ENCODE assay signal across 2 cellular contexts in the genomic region with DNA sequence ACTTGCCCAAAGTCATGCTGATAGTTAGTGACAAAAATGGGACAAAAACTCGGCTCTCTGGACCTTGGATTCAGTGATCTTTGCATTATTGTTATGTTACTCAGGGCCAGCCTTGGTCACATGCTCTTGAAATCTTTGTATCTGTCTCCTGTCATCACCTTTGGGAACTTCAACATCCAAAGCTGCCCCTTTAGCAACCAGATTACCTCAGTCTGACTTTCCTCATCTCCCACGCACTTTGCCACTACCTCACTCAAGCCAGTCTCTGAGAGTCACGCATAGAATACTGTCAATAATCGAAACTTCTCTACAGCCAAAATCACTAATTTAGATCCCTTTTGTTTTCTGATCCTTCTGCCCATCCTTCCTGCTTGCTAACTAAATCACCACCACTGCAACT.
A peak's percentile ranks its signal among the peaks of the same experiment; 100 is the strongest.
TF ChIP-seq lines count a peak whose summit lies in the region.

No MANE protein-coding gene starts in this region.

TF ChIP-seq in IMR-90, 13 proteins besides CTCF, POLR2A, EP300 and RAD21 (continued from another document):
- no peak for TF ChIP-seq SMC3 (IDR thresholded peaks at IDR 0.05; ENCODE audit: low read depth, low read length)
- TF ChIP-seq RFX5 (IDR thresholded peaks at IDR 0.05; ENCODE audit: low read depth, low read length) = no peak
- TF ChIP-seq RCOR1 (IDR thresholded peaks at IDR 0.05; ENCODE audit: insufficient replicate concordance, low read length) = no peak
- TF ChIP-seq CEBPB (IDR thresholded peaks at IDR 0.05; ENCODE audit: low read depth, low read length) = 0 out of 2 replicates have a peak, but pooled peaks have one; percentile 16
- no peak for TF ChIP-seq FOS (IDR thresholded peaks at IDR 0.05; ENCODE audit: low read depth, low read length)
- no peak for TF ChIP-seq ELK1 (IDR thresholded peaks at IDR 0.05; ENCODE audit: borderline replicate concordance, low read depth, low read length)
- no peak for TF ChIP-seq NFE2L2 (IDR thresholded peaks at IDR 0.05; ENCODE audit: low read depth, low read length)
- TF ChIP-seq BHLHE40 (IDR thresholded peaks at IDR 0.05; ENCODE audit: low read depth, low read length) = 0 out of 2 replicates have a peak, but pooled peaks have one; percentile 28
- no peak for TF ChIP-seq MXI1 (IDR thresholded peaks at IDR 0.05; ENCODE audit: borderline replicate concordance, low read depth, low read length)
- TF ChIP-seq CHD1 (IDR thresholded peaks at IDR 0.05; ENCODE audit: low read depth, low read length) = no peak
- no peak for TF ChIP-seq MAFK (IDR thresholded peaks at IDR 0.05; ENCODE audit: low read depth, low read length)

TF ChIP-seq in HepG2, 621 proteins besides CTCF, POLR2A, EP300 and RAD21 (continued from another document):
- TF ChIP-seq ARID5B (CRISPR knock-in tag; IDR thresholded peaks at IDR 0.05) (no peak), ZNF609 (CRISPR knock-in tag; IDR thresholded peaks at IDR 0.05; ENCODE audit: borderline replicate concordance) (no peak)
